Comparison of ENCODE assay signal across 8 cellular contexts in the genomic region with DNA sequence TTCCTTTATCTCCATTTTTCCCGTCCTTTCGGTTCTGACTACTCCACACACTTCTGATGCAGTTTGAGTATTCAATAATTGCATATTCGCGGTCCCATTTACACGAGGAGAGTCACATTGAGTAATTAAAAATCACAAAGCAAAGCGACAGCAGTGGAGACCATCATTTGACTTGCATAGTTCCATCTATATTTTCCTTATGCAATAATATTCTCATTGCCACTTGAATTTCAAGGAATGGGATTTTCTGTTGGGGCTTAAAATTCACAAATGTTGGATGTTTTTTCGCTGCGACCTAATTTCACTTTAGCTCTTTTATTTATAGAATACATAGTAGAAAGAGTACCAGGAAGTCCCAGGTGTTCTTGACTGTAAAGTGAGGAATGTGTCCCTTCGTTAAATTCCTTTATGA.
DNase-seq lines count a peak whose midpoint lies in the region; ATAC-seq lines count a peak whose summit lies in the region.

No MANE protein-coding gene starts in this region.

- H3K9me3 ChIP-seq in iPS-20b (ENCODE audit: insufficient read depth, low read depth, low read length), result no peaks in the 10 kb centered on the region

- H3K4me3 ChIP-seq in iPS-20b (ENCODE audit: low read length), result peak overlapping the region; percentile 68

- H3K4me1 ChIP-seq in iPS-20b (ENCODE audit: insufficient read depth, low read length), result peaks cover 15% of the 10 kb centered on the region; the same call in 1 of the 2 replicates

- peak overlapping the region; percentile 87 for H3K4me3 Mint-ChIP-seq in activated T-helper 17 cell treated with anti-CD3 and anti-CD28 coated beads, Interleukin-2, amount 50 U/mL, for 72 hours
- H3K4me3 Mint-ChIP-seq in stimulated activated effector memory CD8-positive, alpha-beta T cell treated with anti-CD3 and anti-CD28 coated beads, Interleukin-12 subunit alpha, Interleukin-12 subunit beta, amount 100 ng/mL, for 72 hours, result peak overlapping the region; percentile 79

- no peaks in the 10 kb centered on the region for H3K9me3 Mint-ChIP-seq in activated T-helper 17 cell treated with anti-CD3 and anti-CD28 coated beads, Interleukin-2, amount 50 U/mL, for 72 hours
- no peaks in the 10 kb centered on the region for H3K9me3 Mint-ChIP-seq in stimulated activated effector memory CD8-positive, alpha-beta T cell treated with anti-CD3 and anti-CD28 coated beads, Interleukin-12 subunit alpha, Interleukin-12 subunit beta, amount 100 ng/mL, for 72 hours

- H3K27ac Mint-ChIP-seq in activated T-helper 17 cell treated with anti-CD3 and anti-CD28 coated beads, Interleukin-2, amount 50 U/mL, for 72 hours, result peak overlapping the region; percentile 95
- H3K27ac Mint-ChIP-seq in stimulated activated effector memory CD8-positive, alpha-beta T cell treated with anti-CD3 and anti-CD28 coated beads, Interleukin-12 subunit alpha, Interleukin-12 subunit beta, amount 100 ng/mL, for 72 hours, result peak overlapping the region; percentile 97

- H3K27ac ChIP-seq in iPS-20b (ENCODE audit: low read length), result peak overlapping the region; percentile 69

- no peaks in the 10 kb centered on the region for H3K27me3 Mint-ChIP-seq in activated T-helper 17 cell treated with anti-CD3 and anti-CD28 coated beads, Interleukin-2, amount 50 U/mL, for 72 hours

- DNase-seq in DMS153 treated with DMSO at 0.1 percent for 48 hours (lab: John Stamatoyannopoulos, UW; ENCODE audit: unreplicated experiment) (peak; percentile 18), DMS153 (lab: John Stamatoyannopoulos, UW) (no peak), NCI-H510A (lab: John Stamatoyannopoulos, UW) (no peak)
- no peak for DNase-seq in stimulated activated effector memory CD8-positive, alpha-beta T cell treated with anti-CD3 and anti-CD28 coated beads, Interleukin-12 subunit alpha, Interleukin-12 subunit beta, amount 100 ng/mL, for 72 hours (ENCODE audit: low spot score in 2 of 2)

- H3K36me3 ChIP-seq in iPS-20b (ENCODE audit: insufficient read depth, low read depth, low read length), result no peaks in the 10 kb centered on the region

- peak overlapping the region; percentile 78; the same call in 1 of the 2 replicates for H3K9ac ChIP-seq in iPS-20b (ENCODE audit: low read depth, low read length)

- no peak for ATAC-seq in activated T-helper 17 cell treated with anti-CD3 and anti-CD28 coated beads, Interleukin-2, amount 50 U/mL, for 72 hours (replicated peaks)
- no peak for ATAC-seq in stimulated activated effector memory CD8-positive, alpha-beta T cell treated with anti-CD3 and anti-CD28 coated beads, Interleukin-12 subunit alpha, Interleukin-12 subunit beta, amount 100 ng/mL, for 72 hours
- ATAC-seq in GM18858 (IDR thresholded peaks at IDR 0.05; ENCODE audit: unreplicated experiment) (no peak), HG03432 (IDR thresholded peaks at IDR 0.05; ENCODE audit: unreplicated experiment) (no peak)

- peaks cover 24% of the 10 kb centered on the region for H3K36me3 Mint-ChIP-seq in activated T-helper 17 cell treated with anti-CD3 and anti-CD28 coated beads, Interleukin-2, amount 50 U/mL, for 72 hours (ENCODE audit: low read depth)
- peaks cover 50% of the 10 kb centered on the region for H3K36me3 Mint-ChIP-seq in stimulated activated effector memory CD8-positive, alpha-beta T cell treated with anti-CD3 and anti-CD28 coated beads, Interleukin-12 subunit alpha, Interleukin-12 subunit beta, amount 100 ng/mL, for 72 hours

- peaks cover 22% of the 10 kb centered on the region for H3K4me1 Mint-ChIP-seq in activated T-helper 17 cell treated with anti-CD3 and anti-CD28 coated beads, Interleukin-2, amount 50 U/mL, for 72 hours
- H3K4me1 Mint-ChIP-seq in stimulated activated effector memory CD8-positive, alpha-beta T cell treated with anti-CD3 and anti-CD28 coated beads, Interleukin-12 subunit alpha, Interleukin-12 subunit beta, amount 100 ng/mL, for 72 hours, result peaks cover 27% of the 10 kb centered on the region

- H3K27me3 ChIP-seq in iPS-20b (ENCODE audit: insufficient read depth, low read length), result peaks cover 28% of the 10 kb centered on the region; the same call in 1 of the 2 replicates
